ENCODE assay signal across 15 cellular contexts in the genomic region with DNA sequence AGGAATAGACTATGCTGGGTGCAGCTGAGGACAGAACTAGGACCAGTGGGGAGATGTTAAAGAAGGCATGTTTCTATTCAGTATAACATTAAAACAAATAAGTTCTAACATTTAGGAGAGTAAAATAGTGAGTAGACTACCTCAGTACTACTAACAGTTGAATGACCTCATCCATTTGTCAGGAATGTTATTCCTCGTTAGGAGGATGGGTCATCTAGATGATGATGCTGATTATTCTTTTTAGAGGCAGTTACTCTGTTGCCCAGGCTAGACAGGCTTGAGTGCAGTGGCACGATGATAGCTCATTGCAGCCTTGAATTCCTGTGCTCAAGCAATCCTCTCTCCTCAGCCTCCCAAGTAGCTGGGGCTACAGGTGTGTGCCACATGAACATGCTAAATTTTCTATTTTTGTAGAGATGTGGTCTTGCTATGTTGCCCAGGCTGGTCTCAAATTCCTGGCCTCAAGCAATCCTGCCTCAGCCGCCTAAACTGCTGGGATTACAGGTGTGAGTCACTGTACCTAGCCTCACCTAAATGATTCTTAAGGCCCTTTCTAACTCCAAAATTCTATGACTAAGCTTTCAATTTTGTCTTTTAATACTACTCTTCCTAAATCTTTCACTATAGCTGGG. TPM values are rescaled to one million over a fixed set of nuclear protein-coding genes. Genes with fewer than 3 reads are reported as not detected.
DNase-seq lines count a peak whose midpoint lies in the region; ATAC-seq, FAIRE-seq and TF ChIP-seq lines count a peak whose summit lies in the region.
"Had no signal": no experiment of that assay in that cellular context is flagged by ENCODE, and none has a peak within 500 bp of the region (broad histone marks: within the 10 kb centered on the region; RNA-seq: fewer than 3 reads in every experiment).

No MANE protein-coding gene starts in this region.

- H3K79me2 ChIP-seq in Loucy (ENCODE audit: insufficient read depth, low read length) (peaks cover 96% of the 10 kb centered on the region), K562 (ENCODE audit: control insufficient read depth, insufficient read depth, low read length) (peaks cover 59% of the 10 kb centered on the region), trophoblast cell (ENCODE audit: control insufficient read depth, insufficient read depth, low read length, poor library complexity) (no peaks in the 10 kb centered on the region)

- no peak for TF ChIP-seq POLR2A in K562 (conservative IDR thresholded peaks at IDR 0.05)

- no peak overlapping the region for H2AFZ ChIP-seq in Loucy (ENCODE audit: low read length)
- no peak overlapping the region for H2AFZ ChIP-seq in K562 (ENCODE audit: low read depth, low read length)
- no peak overlapping the region for H2AFZ ChIP-seq in trophoblast cell (ENCODE audit: insufficient read depth, low read length, poor library complexity)

- H3K9me3 ChIP-seq in Loucy (ENCODE audit: insufficient read depth, low read depth, low read length) (no peaks in the 10 kb centered on the region), K562 (replicated peaks; ENCODE audit: control insufficient read depth, insufficient read depth, low read depth, low read length) (no peaks in the 10 kb centered on the region), trophoblast cell (ENCODE audit: insufficient read depth, low read depth, low read length) (no peaks in the 10 kb centered on the region)
- H3K9me3 ChIP-seq: A549 had no signal

- H4K8ac ChIP-seq in trophoblast cell (ENCODE audit: low read depth, low read length): no peak overlapping the region

- H3K4ac ChIP-seq in trophoblast cell (ENCODE audit: low read depth, low read length): no peak overlapping the region

- no peaks in the 10 kb centered on the region for H3K9me3 Mint-ChIP-seq in natural killer cell treated with Interleukin-12 subunit alpha and Interleukin-12 subunit beta and Interleukin-15 and Interleukin-18, amount 100 ng/mL, for 72 hours
- H3K9me3 Mint-ChIP-seq in natural killer cell: no peaks in the 10 kb centered on the region

- intact Hi-C loops in natural killer cell (cut with micrococcal nuclease) (no loop called here), K562 (cut with micrococcal nuclease) (no loop called here)

- no peaks in the 10 kb centered on the region for H3K9me2 ChIP-seq in Loucy (replicated peaks; ENCODE audit: low read depth, low read length)

- TF ChIP-seq CTCF in natural killer cell (IDR thresholded peaks at IDR 0.05) (no peak), Loucy (conservative IDR thresholded peaks at IDR 0.05; ENCODE audit: low read length) (no peak), K562 (IDR thresholded peaks at IDR 0.05 in 2 of 3, conservative IDR thresholded peaks at IDR 0.05 in 1 of 3; ENCODE audit: insufficient read depth in 2 of 3, low read depth in 1 of 3, low read length in 3 of 3) (no peak)

- H2BK5ac ChIP-seq in trophoblast cell (ENCODE audit: low read depth, low read length, poor library complexity): no peak overlapping the region

- WGBS in K562 (ENCODE audit: insufficient coverage, low coverage, missing lambda C conversion rate): 61% methylated on average over 3 of the region's 3 CpGs
- no CpG with 5 or more reads among the region's 3 CpGs for WGBS in trophoblast cell (ENCODE audit: extremely low coverage, insufficient coverage, insufficient read length)

- H3K14ac ChIP-seq in trophoblast cell (ENCODE audit: low read length): no peak overlapping the region

- no peaks in the 10 kb centered on the region for H3K9me1 ChIP-seq in K562 (ENCODE audit: control insufficient read depth, insufficient read depth, low read length)

- H2BK12ac ChIP-seq in trophoblast cell (ENCODE audit: low read length): no peak overlapping the region

- H4K20me1 ChIP-seq in Loucy (ENCODE audit: insufficient read depth, low read length, poor library complexity, severe bottlenecking) (peaks cover 61% of the 10 kb centered on the region), K562 (replicated peaks; ENCODE audit: control insufficient read depth, insufficient read depth, low read length) (0 out of 2 replicates have a peak, but pooled peaks cover 3% of the 10 kb centered on the region)

- no peak overlapping the region for H4K91ac ChIP-seq in trophoblast cell (ENCODE audit: low read depth, low read length)

- TF ChIP-seq EP300 in K562 (IDR thresholded peaks at IDR 0.05; ENCODE audit: low read length): no peak

- no peak for DNase-seq in natural killer cell treated with Interleukin-12 subunit alpha and Interleukin-12 subunit beta and Interleukin-15 and Interleukin-18, amount 100 ng/mL, for 72 hours (ENCODE audit: low spot score)
- DNase-seq in natural killer cell: no peak
- no peak for DNase-seq in K562 (ENCODE audit: extremely low read depth in 1 of 4, low spot score in 3 of 4)
- peak; percentile 33 to 58 for DNase-seq in trophoblast cell
- no peak for DNase-seq in Ammon's horn (ENCODE audit: low spot score)
- no peak for DNase-seq in NCI-H82 treated with DMSO at 0.1 percent for 48 hours (lab: John Stamatoyannopoulos, UW; ENCODE audit: unreplicated experiment)
- DNase-seq in cerebellum (ENCODE audit: low spot score): no peak
- DNase-seq: C1 segment of cervical spinal cord; CD8-positive, alpha-beta memory T cell; NCI-H1105; NCI-H2081; NCI-H446 had no signal

- CTCF ChIA-PET in K562 (lab: Yijun Ruan, JAX; ENCODE audit: low intra/inter-chr PET ratio): interaction anchor here (2.1 kb wide), 1 partner anchor 57 kb away, joined by 9 read pairs; no protein-coding TSS in a partner anchor

- no peak for TF ChIP-seq RAD21 in K562 (CRISPR knock-in tag; conservative IDR thresholded peaks at IDR 0.05 in 1 of 2, IDR thresholded peaks at IDR 0.05 in 1 of 2)

- H3K27me3 ChIP-seq in Loucy (ENCODE audit: insufficient read depth, low read length, poor library complexity, severe bottlenecking): no peaks in the 10 kb centered on the region
- H3K27me3 ChIP-seq in K562 (ENCODE audit: control insufficient read depth in 2 of 2, insufficient read depth in 2 of 2, low read length in 2 of 2): no peaks in the 10 kb centered on the region
- H3K27me3 ChIP-seq in trophoblast cell (ENCODE audit: insufficient read depth, low read length): no peaks in the 10 kb centered on the region

- H3K4me1 ChIP-seq in Loucy (ENCODE audit: insufficient read depth, low read length, poor library complexity, severe bottlenecking): peaks cover 51% of the 10 kb centered on the region
- H3K4me1 ChIP-seq in K562 (replicated peaks in 1 of 2; ENCODE audit: control insufficient read depth in 2 of 2, insufficient read depth in 2 of 2, low read length in 2 of 2): peaks cover 4 to 20% of the 10 kb centered on the region in 2 experiments; a peak in 3 of 5 replicates
- H3K4me1 ChIP-seq in trophoblast cell (ENCODE audit: control insufficient read depth in 1 of 2, insufficient read depth in 2 of 2, low read length in 2 of 2): peaks cover 4 to 5% of the 10 kb centered on the region in 2 experiments

- no peak overlapping the region for H3K23ac ChIP-seq in trophoblast cell (ENCODE audit: low read length)

- peaks cover 5 to 7% of the 10 kb centered on the region in 2 donors for H3K4me1 Mint-ChIP-seq in natural killer cell treated with Interleukin-12 subunit alpha and Interleukin-12 subunit beta and Interleukin-15 and Interleukin-18, amount 100 ng/mL, for 72 hours (ENCODE audit: low read depth in 2 of 2)
- peaks cover 3% of the 10 kb centered on the region in 2 donors for H3K4me1 Mint-ChIP-seq in natural killer cell

- H3K4me2 ChIP-seq in Loucy (ENCODE audit: low read depth, low read length, poor library complexity, severe bottlenecking) (peak overlapping the region; percentile 37), K562 (ENCODE audit: insufficient read depth, low read length) (no peak overlapping the region), trophoblast cell (ENCODE audit: low read length) (no peak overlapping the region)
- H3K4me2 ChIP-seq: A549 had no signal

- ATAC-seq in natural killer cell treated with Interleukin-12 subunit alpha and Interleukin-12 subunit beta and Interleukin-15 and Interleukin-18, amount 100 ng/mL, for 72 hours: no peak
- ATAC-seq in natural killer cell (no peak), K562 (no peak)

- no peaks in the 10 kb centered on the region for H3F3A ChIP-seq in Loucy (ENCODE audit: low read depth)

- H3K4me3 Mint-ChIP-seq in natural killer cell treated with Interleukin-12 subunit alpha and Interleukin-12 subunit beta and Interleukin-15 and Interleukin-18, amount 100 ng/mL, for 72 hours: no peak overlapping the region
- no peak overlapping the region for H3K4me3 Mint-ChIP-seq in natural killer cell
- H3K4me3 Mint-ChIP-seq: CD8-positive, alpha-beta memory T cell had no signal

- no TSS peak for BruUV-seq in K562 (replicated peaks; lab: Mats Ljungman, UMichigan)

- in situ Hi-C loops in K562 (cut with MboI): no loop called here

- H3K36me3 Mint-ChIP-seq in natural killer cell treated with Interleukin-12 subunit alpha and Interleukin-12 subunit beta and Interleukin-15 and Interleukin-18, amount 100 ng/mL, for 72 hours: no peaks in the 10 kb centered on the region
- H3K36me3 Mint-ChIP-seq in natural killer cell: no peaks in the 10 kb centered on the region

- no peaks in the 10 kb centered on the region for H3K79me1 ChIP-seq in trophoblast cell (ENCODE audit: low read length)

- H3K27me3 Mint-ChIP-seq in natural killer cell treated with Interleukin-12 subunit alpha and Interleukin-12 subunit beta and Interleukin-15 and Interleukin-18, amount 100 ng/mL, for 72 hours: no peaks in the 10 kb centered on the region
- H3K27me3 Mint-ChIP-seq in natural killer cell (ENCODE audit: low read depth in 2 of 2): no peaks in the 10 kb centered on the region
- H3K27me3 Mint-ChIP-seq: CD8-positive, alpha-beta memory T cell had no signal

- H3K4me3 ChIP-seq in Loucy (ENCODE audit: low read length, poor library complexity, severe bottlenecking) (no peak overlapping the region), K562 (no peak overlapping the region), trophoblast cell (ENCODE audit: low read depth, low read length) (no peak overlapping the region)
- H3K4me3 ChIP-seq: A549 had no signal

- H2BK120ac ChIP-seq in trophoblast cell (ENCODE audit: insufficient read depth, low read length, poor library complexity): no peak overlapping the region

- peaks cover 7% of the 10 kb centered on the region; the same call in 1 of the 2 replicates for H3K36me3 ChIP-seq in Loucy (ENCODE audit: insufficient read depth, low read length)
- H3K36me3 ChIP-seq in K562 (ENCODE audit: control insufficient read depth, insufficient read depth, low read length): no peaks in the 10 kb centered on the region; the same call in 2 of the 3 replicates
- no peaks in the 10 kb centered on the region for H3K36me3 ChIP-seq in trophoblast cell (ENCODE audit: control insufficient read depth in 1 of 2, insufficient read depth in 2 of 2, low read length in 2 of 2)

- FAIRE-seq in K562 (lab: Jason Lieb, UNC): no peak
- FAIRE-seq: A549 had no signal

- no peak overlapping the region for H4K12ac ChIP-seq in trophoblast cell (ENCODE audit: low read depth, low read length)

- no peak overlapping the region for H3K18ac ChIP-seq in trophoblast cell (ENCODE audit: low read length)

- H3K27ac Mint-ChIP-seq in natural killer cell treated with Interleukin-12 subunit alpha and Interleukin-12 subunit beta and Interleukin-15 and Interleukin-18, amount 100 ng/mL, for 72 hours: peak overlapping the region; percentile 29 to 32
- H3K27ac Mint-ChIP-seq in natural killer cell: no peak overlapping the region

- no peak overlapping the region for H2AK5ac ChIP-seq in trophoblast cell (ENCODE audit: low read length)

- H3K9ac ChIP-seq in Loucy (ENCODE audit: low read depth, low read length, poor library complexity, severe bottlenecking): peak overlapping the region; percentile 52
- no peak overlapping the region for H3K9ac ChIP-seq in K562 (ENCODE audit: insufficient read depth in 1 of 2, low read depth in 2 of 2, low read length in 2 of 2)
- H3K9ac ChIP-seq in trophoblast cell (ENCODE audit: low read length): no peak overlapping the region

- H3K27ac ChIP-seq in K562 (ENCODE audit: extremely low read depth, low read depth, low read length): no peak overlapping the region
- H3K27ac ChIP-seq in trophoblast cell (ENCODE audit: low read depth, low read length): no peak overlapping the region
- H3K27ac ChIP-seq: A549, HL-60 had no signal

- POLR2A ChIA-PET in K562 (lab: Yijun Ruan, JAX): interaction anchor here (0.8 to 2.0 kb wide), 2 partner anchors 9 to 87 kb away, joined by 3 to 12 read pairs; a partner anchor contains a TSS

RNA-seq across cellular contexts. Expression of a gene that starts 9.3 kb away (rescaled TPM):
- total RNA-seq in natural killer cell treated with Interleukin-12 subunit alpha and Interleukin-12 subunit beta and Interleukin-15 and Interleukin-18, amount 100 ng/mL, for 72 hours: 10 to 100 TPM; 18.4 to 20.7 TPM
- total RNA-seq in natural killer cell (10 to 100 TPM; 18.2 to 23.9 (median 20.3) TPM), K562 (2014; rRNA removed) (13.9 and 14.5 TPM in 2 replicates), K562 (2014; rRNA removed; fragmentation: Illumina TruSeq; extraction: Trizol) (26.9 and 27.3 TPM in 2 replicates), K562 (2015; rRNA removed; fragmentation: Illumina TruSeq; extraction: Trizol) (21.8 and 24.4 TPM in 2 replicates), K562 (2021) (21.0 and 22.8 TPM in 2 replicates), cerebellum (28.1 TPM)
- total RNA-seq in K562 (2011; cell fraction: chromatin; rRNA removed; ENCODE audit: low replicate concordance): 7.7 and 20.8 TPM in 2 replicates
- 3.3 and 4.5 TPM in 2 replicates for total RNA-seq in K562 (2011; cell fraction: nucleolus; rRNA removed)
- total RNA-seq in K562 (2011; cell fraction: nucleoplasm; rRNA removed): 9.1 and 18.0 TPM in 2 replicates
- polyA plus RNA-seq in K562 (2011; rRNA removed) (18.8 and 21.1 TPM in 2 replicates), K562 (2014; fragmentation: Illumina TruSeq; extraction: Trizol) (11.8 and 15.2 TPM in 2 replicates), K562 (2014; fragmentation: Nextera tagmentation; extraction: Ambion mirVana) (1 to 10 TPM; 6.1 to 8.0 TPM), K562 (2014; rRNA removed) (12.2 and 12.7 TPM in 2 replicates)
- 4.0 and 10.7 TPM in 2 replicates for polyA plus RNA-seq in K562 (2011; cell fraction: cytosol; rRNA removed)
- polyA plus RNA-seq in K562 (2011; cell fraction: nucleus; rRNA removed): 6.8 and 10.7 TPM in 2 replicates
- 10.8 and 18.5 TPM in 2 replicates for polyA plus RNA-seq in K562 (2012)
- 30.8 and 35.3 TPM in 2 replicates for polyA minus RNA-seq in K562 (2011; rRNA and poly(A)+ RNA removed)
- 13.7 and 16.0 TPM in 2 replicates for polyA minus RNA-seq in K562 (2011; cell fraction: cytosol; rRNA and poly(A)+ RNA removed)
- polyA minus RNA-seq in K562 (2011; cell fraction: nucleus; rRNA and poly(A)+ RNA removed): 6.6 and 11.7 TPM in 2 replicates
- polyA plus RNA-seq in trophoblast cell (2013): 6.6 and 6.9 TPM in 2 replicates

Comparison
In these comparisons a context has a peak if more than half of its experiments do, and no peak if none do; other contexts are left out.
1. H3K27ac Mint-ChIP-seq: peak in natural killer cell treated with Interleukin-12 subunit alpha and Interleukin-12 subunit beta and Interleukin-15 and Interleukin-18, amount 100 ng/mL, for 72 hours (2 of 2); none in natural killer cell (0 of 2).
2. DNase-seq: peak in trophoblast cell (2 of 2); none in natural killer cell treated with Interleukin-12 subunit alpha and Interleukin-12 subunit beta and Interleukin-15 and Interleukin-18, amount 100 ng/mL, for 72 hours (single experiment), natural killer cell (single experiment), K562 (0 of 4), Ammon's horn (single experiment), NCI-H82 treated with DMSO at 0.1 percent for 48 hours (single experiment) and cerebellum (single experiment).